Comparison of ENCODE assay signal across 1 cellular context in genomic region chr12:89389755-89390661, GRCh38.
TF ChIP-seq lines count a peak whose summit lies in the region.

No MANE protein-coding gene starts in this region.

TF ChIP-seq in HepG2, 621 proteins besides CTCF, POLR2A, EP300 and RAD21 (continued from another document and continues in another):
- TF ChIP-seq ZNF407 (CRISPR knock-in tag; IDR thresholded peaks at IDR 0.05; ENCODE audit: not compliant biosample characterization) (no peak), ZNF629 (CRISPR knock-in tag; conservative IDR thresholded peaks at IDR 0.05) (no peak), ZNF609 (CRISPR knock-in tag; IDR thresholded peaks at IDR 0.05; ENCODE audit: borderline replicate concordance) (no peak), ZNF510 (CRISPR knock-in tag; IDR thresholded peaks at IDR 0.05; ENCODE audit: low read depth) (0 out of 2 replicates have a peak, but pooled peaks have one; percentile 9), ATAD3A (CRISPR knock-in tag; IDR thresholded peaks at IDR 0.05) (no peak), MEF2D (CRISPR knock-in tag; IDR thresholded peaks at IDR 0.05) (no peak), ZNF512 (CRISPR knock-in tag; IDR thresholded peaks at IDR 0.05) (no peak), TBX3 (IDR thresholded peaks at IDR 0.05; ENCODE audit: borderline replicate concordance) (no peak), ZNF720 (CRISPR knock-in tag; IDR thresholded peaks at IDR 0.05) (no peak), ZBTB3 (CRISPR knock-in tag; IDR thresholded peaks at IDR 0.05; ENCODE audit: borderline replicate concordance, low read depth) (no peak), BRCA1 (CRISPR knock-in tag; IDR thresholded peaks at IDR 0.05) (no peak), NFAT5 (CRISPR knock-in tag; IDR thresholded peaks at IDR 0.05) (no peak), ZNF576 (CRISPR knock-in tag; IDR thresholded peaks at IDR 0.05) (no peak), ZSCAN25 (CRISPR knock-in tag; IDR thresholded peaks at IDR 0.05) (no peak), NPAS2 (CRISPR knock-in tag; IDR thresholded peaks at IDR 0.05; ENCODE audit: borderline replicate concordance) (no peak), MED1 (CRISPR knock-in tag; IDR thresholded peaks at IDR 0.05) (peak; percentile 79), ZNF136 (CRISPR knock-in tag; IDR thresholded peaks at IDR 0.05; ENCODE audit: low read depth) (no peak), ZNF362 (CRISPR knock-in tag; IDR thresholded peaks at IDR 0.05; ENCODE audit: borderline replicate concordance) (peak; percentile 81; the same call in 1 of the 2 replicates), ZNF180 (CRISPR knock-in tag; IDR thresholded peaks at IDR 0.05; ENCODE audit: borderline replicate concordance, low read depth) (no peak), POGK (CRISPR knock-in tag; conservative IDR thresholded peaks at IDR 0.05) (0 out of 2 replicates have a peak, but pooled peaks have one; percentile 10), ARID2 (CRISPR knock-in tag; IDR thresholded peaks at IDR 0.05; ENCODE audit: borderline replicate concordance) (no peak), SNRNP70 (IDR thresholded peaks at IDR 0.05; ENCODE audit: low read depth, low read length) (no peak), ELF1 (CRISPR knock-in tag; IDR thresholded peaks at IDR 0.05) (0 out of 2 replicates have a peak, but pooled peaks have one; percentile 37), ZNF260 (CRISPR knock-in tag; IDR thresholded peaks at IDR 0.05; ENCODE audit: borderline replicate concordance, low read depth) (no peak), ZNF317 (CRISPR knock-in tag; IDR thresholded peaks at IDR 0.05) (no peak), TEAD2 (CRISPR knock-in tag; IDR thresholded peaks at IDR 0.05) (no peak), SAP130 (CRISPR knock-in tag; IDR thresholded peaks at IDR 0.05; ENCODE audit: low read depth) (peak; percentile 61; the same call in 1 of the 2 replicates), TOE1 (CRISPR knock-in tag; IDR thresholded peaks at IDR 0.05) (no peak), SOX13 (IDR thresholded peaks at IDR 0.05) (no peak), SOX13 (CRISPR knock-in tag; conservative IDR thresholded peaks at IDR 0.05 in 1 of 2, IDR thresholded peaks at IDR 0.05 in 1 of 2) (peak in 1 of 2 experiments; percentile 64; a peak in 1 of 4 replicates), TCF12 (IDR thresholded peaks at IDR 0.05) (no peak), TCF12 (CRISPR knock-in tag; IDR thresholded peaks at IDR 0.05) (no peak)
